Comparison of ENCODE assay signal across 8 cellular contexts in genomic region chr15:90994417-90995311, GRCh38. TPM values are rescaled to one million over a fixed set of nuclear protein-coding genes. Genes with fewer than 3 reads are reported as not detected.
DNase-seq lines count a peak whose midpoint lies in the region; ATAC-seq, FAIRE-seq and TF ChIP-seq lines count a peak whose summit lies in the region.

A gene with protein sequence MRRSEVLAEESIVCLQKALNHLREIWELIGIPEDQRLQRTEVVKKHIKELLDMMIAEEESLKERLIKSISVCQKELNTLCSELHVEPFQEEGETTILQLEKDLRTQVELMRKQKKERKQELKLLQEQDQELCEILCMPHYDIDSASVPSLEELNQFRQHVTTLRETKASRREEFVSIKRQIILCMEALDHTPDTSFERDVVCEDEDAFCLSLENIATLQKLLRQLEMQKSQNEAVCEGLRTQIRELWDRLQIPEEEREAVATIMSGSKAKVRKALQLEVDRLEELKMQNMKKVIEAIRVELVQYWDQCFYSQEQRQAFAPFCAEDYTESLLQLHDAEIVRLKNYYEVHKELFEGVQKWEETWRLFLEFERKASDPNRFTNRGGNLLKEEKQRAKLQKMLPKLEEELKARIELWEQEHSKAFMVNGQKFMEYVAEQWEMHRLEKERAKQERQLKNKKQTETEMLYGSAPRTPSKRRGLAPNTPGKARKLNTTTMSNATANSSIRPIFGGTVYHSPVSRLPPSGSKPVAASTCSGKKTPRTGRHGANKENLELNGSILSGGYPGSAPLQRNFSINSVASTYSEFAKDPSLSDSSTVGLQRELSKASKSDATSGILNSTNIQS (minus strand): TSS chr15:90994535. CDS start chr15:90994417, 118 bp downstream.

- peak within 1 kb of the TSS; percentile 99 to 100 (median 99) for H3K4me3 Mint-ChIP-seq in T-cell

- peak; percentile 94 for ATAC-seq in HG02840 (IDR thresholded peaks at IDR 0.05; ENCODE audit: low FRiP score, unreplicated experiment)
- peak; percentile 97 to 99 (median 98) for ATAC-seq in T-cell (replicated peaks in 1 of 4)
- ATAC-seq in upper lobe of left lung (ENCODE audit: low FRiP score in 2 of 2): peak; percentile 99 to 100

- peak within 1 kb of the TSS; percentile 95 to 97 for H3K27ac Mint-ChIP-seq in T-cell

- peak within 1 kb of the TSS; percentile 36 for H3K27ac ChIP-seq in adipose tissue (ENCODE audit: low read depth, low read length)
- H3K27ac ChIP-seq in upper lobe of left lung: peak within 1 kb of the TSS; percentile 83 to 92 (median 86)

- no peak for TF ChIP-seq EP300 in upper lobe of left lung (IDR thresholded peaks at IDR 0.05)

- H3K9me3 ChIP-seq in upper lobe of left lung: no peaks in the 10 kb centered on the region

- 1% methylated on average over 74 to 75 of the region's 75 CpGs for WGBS in adipose tissue, 3 donors
- 1% methylated on average over 16 to 34 of the region's 75 CpGs for WGBS in upper lobe of left lung, 2 donors

- peak within 1 kb of the TSS; percentile 75 to 93 (median 91) for H3K4me3 ChIP-seq in upper lobe of left lung

- FAIRE-seq in GM12891 (lab: Jason Lieb, UNC): peak; percentile 98

- intact Hi-C loops in cardiac septum (cut with DNase I): loop anchor here (2.0 kb wide), 1 partner anchor 38 kb away; no protein-coding TSS in a partner anchor

- TF ChIP-seq CTCF in upper lobe of left lung (IDR thresholded peaks at IDR 0.05): peak in 1 of 6 experiments; percentile 20

- POLR2A ChIA-PET in T-cell (lab: Charles Lee): interaction anchor here (0.5 to 0.7 kb wide), 4 partner anchors 15 to 521 kb away, joined by 3 to 7 read pairs (median 3); no protein-coding TSS in a partner anchor

- H3K4me1 ChIP-seq in upper lobe of left lung: peaks cover 0 to 17% (median 7%) of the 10 kb centered on the region in 4 donors

- peaks cover 9 to 19% (median 16%) of the 10 kb centered on the region in 4 donors for H3K36me3 ChIP-seq in upper lobe of left lung

- peaks cover 21 to 30% (median 22%) of the 10 kb centered on the region in 3 donors for H3K4me1 Mint-ChIP-seq in T-cell

- H3K36me3 Mint-ChIP-seq in T-cell: peaks cover 15% of the 10 kb centered on the region

- H3K27me3 Mint-ChIP-seq in T-cell: no peaks in the 10 kb centered on the region

- TF ChIP-seq POLR2A in GM12891 (IDR thresholded peaks at IDR 0.05; ENCODE audit: low read depth, low read length) (peak; percentile 66), upper lobe of left lung (IDR thresholded peaks at IDR 0.05) (peak in 3 of 4 donors; percentile 55 to 78 (median 73))

- no peaks in the 10 kb centered on the region for H3K9me3 Mint-ChIP-seq in T-cell

- DNase-seq in GM12891 (ENCODE audit: insufficient read length, low spot score) (peak; percentile 98), NCI-H1436 treated with DMSO at 0.1 percent for 48 hours (lab: John Stamatoyannopoulos, UW) (peak; percentile 92), T-cell (peak; percentile 89 to 97 (median 95)), cardiac septum (ENCODE audit: low spot score) (peak; percentile 100), pons (ENCODE audit: low spot score) (peak; percentile 93), upper lobe of left lung (peak; percentile 99)

- CTCF ChIA-PET in T-cell (lab: Charles Lee): no interaction called here

- H3K27me3 ChIP-seq in upper lobe of left lung: no peaks in the 10 kb centered on the region

TF ChIP-seq in GM12891, 5 proteins besides CTCF, POLR2A, EP300 and RAD21:
- TF ChIP-seq TAF1 (IDR thresholded peaks at IDR 0.05; ENCODE audit: low read depth, low read length): 0 out of 2 replicates have a peak, but pooled peaks have one; percentile 40
- no peak for TF ChIP-seq POU2F2 (IDR thresholded peaks at IDR 0.05; ENCODE audit: low read depth, low read length)
- peak; percentile 65 for TF ChIP-seq PAX5 (IDR thresholded peaks at IDR 0.05; ENCODE audit: insufficient read depth, low read length, severe bottlenecking)
- peak; percentile 22; the same call in 1 of the 2 replicates for TF ChIP-seq SPI1 (IDR thresholded peaks at IDR 0.05; ENCODE audit: low read depth, low read length)
- TF ChIP-seq POLR2AphosphoS5 (IDR thresholded peaks at IDR 0.05; ENCODE audit: low read depth, low read length): peak; percentile 60; the same call in 1 of the 2 replicates

RNA-seq across cellular contexts. Expression of the gene that starts here (rescaled TPM):
- polyA plus RNA-seq in GM12891 (2012; ENCODE audit: low read depth, missing spikeins): 65.0 TPM
- total RNA-seq in T-cell (10 to 100 TPM in 2 of 5 donors, 1 to 10 TPM in 3; 4.7 to 25.9 (median 6.8) TPM), cardiac septum (3.1 TPM), upper lobe of left lung (10 to 100 TPM in 3 of 6 donors, 1 to 10 TPM in 3; 4.1 to 20.0 (median 10.7) TPM)
- 1 to 10 TPM; 2.1 to 4.2 (median 3.8) TPM for polyA plus RNA-seq in adipose tissue

Comparison
In these comparisons a context has a peak if more than half of its experiments do, and no peak if none do; other contexts are left out.
1. Peak in every context shown above with its lines: DNase-seq, ATAC-seq, H3K4me3 ChIP-seq and H3K27ac ChIP-seq.